ENCODE assay signal across 16 cellular contexts in the genomic region with DNA sequence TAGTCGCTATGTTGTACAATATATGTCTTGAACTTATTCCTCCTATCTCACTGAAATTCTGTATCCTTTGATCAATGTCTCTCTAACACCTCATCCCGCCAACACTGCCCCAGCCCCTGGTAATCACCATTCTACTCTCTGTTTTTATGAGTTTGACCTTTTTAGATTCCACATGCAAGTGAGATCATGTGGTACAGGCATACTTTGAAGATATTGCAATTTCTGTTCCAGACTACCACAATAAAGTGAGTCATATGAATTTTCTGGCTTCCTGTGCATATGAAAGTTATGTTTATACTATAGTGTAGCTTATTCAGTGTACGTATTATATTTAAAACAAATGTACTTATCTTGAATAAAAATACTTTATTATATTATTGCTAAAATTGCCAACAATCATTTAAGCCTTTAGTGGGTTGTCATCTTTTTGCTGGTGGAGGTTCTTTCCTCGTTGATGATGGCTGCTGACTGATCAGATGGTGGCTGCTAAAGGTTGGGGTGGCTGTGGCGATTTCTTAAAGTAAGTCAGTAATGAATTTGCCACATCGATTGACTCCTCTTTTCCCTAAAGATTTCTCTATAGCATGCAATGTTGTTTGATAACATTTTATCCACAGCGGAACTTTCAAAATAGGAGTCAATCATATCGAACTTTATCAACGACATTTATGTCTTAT.
DNase-seq lines count a peak whose midpoint lies in the region; ATAC-seq and TF ChIP-seq lines count a peak whose summit lies in the region.
"Had no signal": no experiment of that assay in that cellular context is flagged by ENCODE, and none has a peak within 500 bp of the region (broad histone marks: within the 10 kb centered on the region; RNA-seq: fewer than 3 reads in every experiment).

No MANE protein-coding gene starts in this region.

- DNase-seq in activated CD4-positive, alpha-beta T cell treated with anti-CD3 and anti-CD28 coated beads for 36 hours, result peak; percentile 36
- no peak for DNase-seq in activated CD4-positive, alpha-beta T cell treated with anti-CD3 and anti-CD28 coated beads, Interleukin-2, amount 50 U/mL, for 1 hour
- DNase-seq in HS-5 (ENCODE audit: low read depth) (peak; percentile 26), astrocyte of the spinal cord (ENCODE audit: low read depth, low spot score) (peak; percentile 54), lung microvascular endothelial cell (ENCODE audit: low read depth in 2 of 2) (peak; percentile 29 to 76), NCI-H1930 (lab: John Stamatoyannopoulos, UW) (no peak), NCI-H1105 treated with DMSO at 0.1 percent for 48 hours (lab: John Stamatoyannopoulos, UW) (no peak)
- DNase-seq: activated CD8-positive, alpha-beta memory T cell treated with anti-CD3 and anti-CD28 coated beads, Interleukin-2, amount 10 ng/mL, durations not matched to agents 7 days and 5 days; hippocampal formation; NCI-H69; nephron progenitor cell; right lobe of liver; testis had no signal

- H3K27ac Mint-ChIP-seq in activated CD4-positive, alpha-beta T cell treated with anti-CD3 and anti-CD28 coated beads for 36 hours, result peak overlapping the region; percentile 58
- H3K27ac Mint-ChIP-seq: activated CD8-positive, alpha-beta memory T cell treated with anti-CD3 and anti-CD28 coated beads, Interleukin-2, amount 10 ng/mL, durations not matched to agents 7 days and 5 days; nephron progenitor cell had no signal

- POLR2A ChIA-PET in activated CD4-positive, alpha-beta T cell treated with anti-CD3 and anti-CD28 coated beads for 36 hours (lab: Charles Lee), result no interaction called here

- no peak overlapping the region for H3K4me3 ChIP-seq in astrocyte of the spinal cord (ENCODE audit: low read depth, low read length)
- H3K4me3 ChIP-seq: cardiac muscle cell, K562, right lobe of liver, testis had no signal

- no peaks in the 10 kb centered on the region for H3K27me3 Mint-ChIP-seq in activated CD4-positive, alpha-beta T cell treated with anti-CD3 and anti-CD28 coated beads for 36 hours
- H3K27me3 Mint-ChIP-seq: activated CD8-positive, alpha-beta memory T cell treated with anti-CD3 and anti-CD28 coated beads, Interleukin-2, amount 10 ng/mL, durations not matched to agents 7 days and 5 days had no signal

- intact Hi-C loops in activated CD4-positive, alpha-beta T cell treated with anti-CD3 and anti-CD28 coated beads for 36 hours (cut with DNase I, micrococcal nuclease), result loop anchor here in 1 of 2 experiments (1.0 kb wide), 1 partner anchor 13 kb away; no protein-coding TSS in a partner anchor

- in situ Hi-C loops in astrocyte of the spinal cord (cut with HindIII; ENCODE audit: low sequenced_read_pairs), result no loop called here

- H3K36me3 Mint-ChIP-seq in activated CD4-positive, alpha-beta T cell treated with anti-CD3 and anti-CD28 coated beads for 36 hours (ENCODE audit: low read depth), result peaks cover 5% of the 10 kb centered on the region

- peak; percentile 90 for ATAC-seq in activated CD4-positive, alpha-beta T cell treated with anti-CD3 and anti-CD28 coated beads for 36 hours
- no peak for ATAC-seq in HG02973 (IDR thresholded peaks at IDR 0.05; ENCODE audit: unreplicated experiment)
- ATAC-seq: activated CD8-positive, alpha-beta memory T cell treated with anti-CD3 and anti-CD28 coated beads, Interleukin-2, amount 10 ng/mL, durations not matched to agents 7 days and 5 days; K562; right lobe of liver had no signal

- H3K4me3 Mint-ChIP-seq in activated CD4-positive, alpha-beta T cell treated with anti-CD3 and anti-CD28 coated beads for 36 hours, result no peak overlapping the region
- H3K4me3 Mint-ChIP-seq: activated CD8-positive, alpha-beta memory T cell treated with anti-CD3 and anti-CD28 coated beads, Interleukin-2, amount 10 ng/mL, durations not matched to agents 7 days and 5 days; nephron progenitor cell had no signal

- CTCF ChIA-PET in activated CD4-positive, alpha-beta T cell treated with anti-CD3 and anti-CD28 coated beads for 36 hours (lab: Charles Lee), result no interaction called here

- peaks cover 7% of the 10 kb centered on the region for H3K9me3 Mint-ChIP-seq in activated CD4-positive, alpha-beta T cell treated with anti-CD3 and anti-CD28 coated beads for 36 hours (ENCODE audit: low read depth)

- TF ChIP-seq CTCF in astrocyte of the spinal cord (IDR thresholded peaks at IDR 0.05; ENCODE audit: low read depth, low read length), result no peak

- H3K4me1 Mint-ChIP-seq in activated CD4-positive, alpha-beta T cell treated with anti-CD3 and anti-CD28 coated beads for 36 hours, result peaks cover 19% of the 10 kb centered on the region

Comparison
In these comparisons a context has a peak if more than half of its experiments do, and no peak if none do; other contexts are left out.
1. DNase-seq: peak in activated CD4-positive, alpha-beta T cell treated with anti-CD3 and anti-CD28 coated beads for 36 hours (single experiment), HS-5 (single experiment), astrocyte of the spinal cord (single experiment) and lung microvascular endothelial cell (2 of 2); none in activated CD4-positive, alpha-beta T cell treated with anti-CD3 and anti-CD28 coated beads, Interleukin-2, amount 50 U/mL, for 1 hour (single experiment), NCI-H1930 (0 of 2) and NCI-H1105 treated with DMSO at 0.1 percent for 48 hours (single experiment).